8 cellular contexts compared by ENCODE assay signal in genomic region chr5:68264024-68264956, GRCh38. TPM values are rescaled to one million over a fixed set of nuclear protein-coding genes. Genes with fewer than 3 reads are reported as not detected.
DNase-seq lines count a peak whose midpoint lies in the region; ATAC-seq and TF ChIP-seq lines count a peak whose summit lies in the region.

No MANE protein-coding gene starts in this region.

- no peak overlapping the region for H3K4me3 Mint-ChIP-seq in stimulated activated naive CD8-positive, alpha-beta T cell treated with anti-CD3 and anti-CD28 coated beads, Interleukin-15, Interleukin-2, amounts not matched to agents 100 ng/mL and 50 ng/mL, for 24 hours
- H3K4me3 Mint-ChIP-seq in stimulated activated naive CD8-positive, alpha-beta T cell treated with anti-CD3 and anti-CD28 coated beads, Interleukin-15, amount 100 ng/mL, for 72 hours = no peak overlapping the region
- peak overlapping the region in 3 of 10 donors; percentile 62 to 69 (median 67) for H3K4me3 Mint-ChIP-seq in naive thymus-derived CD4-positive, alpha-beta T cell

- no peak for TF ChIP-seq CTCF in esophagus squamous epithelium (IDR thresholded peaks at IDR 0.05)

- no peak for ATAC-seq in stimulated activated naive CD8-positive, alpha-beta T cell treated with anti-CD3 and anti-CD28 coated beads, Interleukin-15, amount 100 ng/mL, for 72 hours
- no peak for ATAC-seq in naive thymus-derived CD4-positive, alpha-beta T cell
- no peak for ATAC-seq in GM18498 (IDR thresholded peaks at IDR 0.05; ENCODE audit: unreplicated experiment)

- peak overlapping the region; percentile 40 for H3K27ac Mint-ChIP-seq in stimulated activated naive CD8-positive, alpha-beta T cell treated with anti-CD3 and anti-CD28 coated beads, Interleukin-15, Interleukin-2, amounts not matched to agents 100 ng/mL and 50 ng/mL, for 24 hours
- H3K27ac Mint-ChIP-seq in stimulated activated naive CD8-positive, alpha-beta T cell treated with anti-CD3 and anti-CD28 coated beads, Interleukin-15, amount 100 ng/mL, for 72 hours = no peak overlapping the region
- peak overlapping the region in 8 of 9 donors; percentile 38 to 91 (median 84) for H3K27ac Mint-ChIP-seq in naive thymus-derived CD4-positive, alpha-beta T cell

- peak overlapping the region; percentile 33 to 76 (median 74) for H3K27ac ChIP-seq in esophagus squamous epithelium
- no peak overlapping the region for H3K27ac ChIP-seq in naive thymus-derived CD4-positive, alpha-beta T cell (ENCODE audit: low read depth, low read length)

- H3K27me3 ChIP-seq in esophagus squamous epithelium = no peaks in the 10 kb centered on the region
- no peaks in the 10 kb centered on the region for H3K27me3 ChIP-seq in naive thymus-derived CD4-positive, alpha-beta T cell (ENCODE audit: control insufficient read depth in 2 of 2, insufficient read depth in 2 of 2, low read length in 2 of 2)

- peaks cover 6% of the 10 kb centered on the region for H3K36me3 Mint-ChIP-seq in stimulated activated naive CD8-positive, alpha-beta T cell treated with anti-CD3 and anti-CD28 coated beads, Interleukin-15, Interleukin-2, amounts not matched to agents 100 ng/mL and 50 ng/mL, for 24 hours (ENCODE audit: low read depth)
- peaks cover 0 to 9% (median 8%) of the 10 kb centered on the region in 5 donors for H3K36me3 Mint-ChIP-seq in naive thymus-derived CD4-positive, alpha-beta T cell

- CTCF ChIA-PET in naive thymus-derived CD4-positive, alpha-beta T cell (lab: Charles Lee) = interaction anchor here (0.7 to 1.7 kb wide), 4 partner anchors 9 to 22 kb away, joined by 3 to 6 read pairs (median 4); no protein-coding TSS in a partner anchor

- no peaks in the 10 kb centered on the region for H3K36me3 ChIP-seq in esophagus squamous epithelium
- H3K36me3 ChIP-seq in naive thymus-derived CD4-positive, alpha-beta T cell (ENCODE audit: control insufficient read depth in 2 of 3, insufficient read depth in 3 of 3, low read length in 3 of 3) = no peaks in the 10 kb centered on the region

- intact Hi-C loops in esophagus squamous epithelium (cut with DNase I) = no loop called here
- intact Hi-C loops in naive thymus-derived CD4-positive, alpha-beta T cell (cut with micrococcal nuclease) = no loop called here

- POLR2A ChIA-PET in naive thymus-derived CD4-positive, alpha-beta T cell (lab: Charles Lee) = interaction anchor here (0.5 to 1.3 kb wide), 3 partner anchors 9 to 49 kb away, joined by 3 to 5 read pairs (median 3); partner anchors contain the start of gene PIK3R1

- H3K4me1 ChIP-seq in esophagus squamous epithelium = peaks cover 20 to 88% (median 39%) of the 10 kb centered on the region in 3 donors
- H3K4me1 ChIP-seq in naive thymus-derived CD4-positive, alpha-beta T cell (ENCODE audit: control insufficient read depth in 2 of 2, insufficient read depth in 2 of 2, low read length in 2 of 2) = peaks cover 59 to 82% of the 10 kb centered on the region in 2 donors

- H3K4me1 Mint-ChIP-seq in stimulated activated naive CD8-positive, alpha-beta T cell treated with anti-CD3 and anti-CD28 coated beads, Interleukin-15, Interleukin-2, amounts not matched to agents 100 ng/mL and 50 ng/mL, for 24 hours (ENCODE audit: low read depth) = peaks cover 91% of the 10 kb centered on the region
- peaks cover 72% of the 10 kb centered on the region for H3K4me1 Mint-ChIP-seq in stimulated activated naive CD8-positive, alpha-beta T cell treated with anti-CD3 and anti-CD28 coated beads, Interleukin-15, amount 100 ng/mL, for 72 hours
- peaks cover 42 to 92% (median 92%) of the 10 kb centered on the region in 7 donors for H3K4me1 Mint-ChIP-seq in naive thymus-derived CD4-positive, alpha-beta T cell

- 70 to 75% methylated on average over 7 to 10 of the region's 10 CpGs for WGBS in esophagus squamous epithelium, 2 donors

- H3K4me3 ChIP-seq in esophagus squamous epithelium = no peak overlapping the region
- H3K4me3 ChIP-seq in naive thymus-derived CD4-positive, alpha-beta T cell (ENCODE audit: low read length) = no peak overlapping the region

- no peaks in the 10 kb centered on the region for H3K27me3 Mint-ChIP-seq in stimulated activated naive CD8-positive, alpha-beta T cell treated with anti-CD3 and anti-CD28 coated beads, Interleukin-15, Interleukin-2, amounts not matched to agents 100 ng/mL and 50 ng/mL, for 24 hours
- no peaks in the 10 kb centered on the region for H3K27me3 Mint-ChIP-seq in stimulated activated naive CD8-positive, alpha-beta T cell treated with anti-CD3 and anti-CD28 coated beads, Interleukin-15, amount 100 ng/mL, for 72 hours
- H3K27me3 Mint-ChIP-seq in naive thymus-derived CD4-positive, alpha-beta T cell = no peaks in the 10 kb centered on the region

- no peak for DNase-seq in stimulated activated naive CD8-positive, alpha-beta T cell treated with anti-CD3 and anti-CD28 coated beads, Interleukin-15, amount 100 ng/mL, for 72 hours
- DNase-seq in esophagus squamous epithelium (lab: John Stamatoyannopoulos, UW) (no peak), hippocampal formation (lab: John Stamatoyannopoulos, UW) (no peak), SKM-1 (lab: John Stamatoyannopoulos, UW; ENCODE audit: unreplicated experiment) (no peak), NCI-H187 (lab: John Stamatoyannopoulos, UW) (no peak)
- DNase-seq in naive thymus-derived CD4-positive, alpha-beta T cell = no peak

- H3K9me3 ChIP-seq in esophagus squamous epithelium = no peaks in the 10 kb centered on the region
- no peaks in the 10 kb centered on the region for H3K9me3 ChIP-seq in naive thymus-derived CD4-positive, alpha-beta T cell (ENCODE audit: control insufficient read depth in 2 of 3, low read length in 3 of 3)

- no peaks in the 10 kb centered on the region for H3K9me3 Mint-ChIP-seq in stimulated activated naive CD8-positive, alpha-beta T cell treated with anti-CD3 and anti-CD28 coated beads, Interleukin-15, Interleukin-2, amounts not matched to agents 100 ng/mL and 50 ng/mL, for 24 hours
- H3K9me3 Mint-ChIP-seq in stimulated activated naive CD8-positive, alpha-beta T cell treated with anti-CD3 and anti-CD28 coated beads, Interleukin-15, amount 100 ng/mL, for 72 hours = no peaks in the 10 kb centered on the region
- no peaks in the 10 kb centered on the region for H3K9me3 Mint-ChIP-seq in naive thymus-derived CD4-positive, alpha-beta T cell

- TF ChIP-seq POLR2A in esophagus squamous epithelium (IDR thresholded peaks at IDR 0.05) = no peak

RNA-seq across cellular contexts. Expression of gene PIK3R1, which starts 48.7 kb away (rescaled TPM):
- total RNA-seq in esophagus squamous epithelium = 100 to 1,000 TPM in 1 of 4 donors, 10 to 100 TPM in 3; 15.9 to 114 (median 40.8) TPM
- 100 to 1,000 TPM in 4 of 5 experiments, 10 to 100 TPM in 1; 72.0 to 207 (median 131) TPM for total RNA-seq in naive thymus-derived CD4-positive, alpha-beta T cell
- 100 to 1,000 TPM in 1 of 2 donors, 10 to 100 TPM in 1; 85.1 to 110 TPM for polyA plus RNA-seq in naive thymus-derived CD4-positive, alpha-beta T cell

Comparison
In these comparisons a context has a peak if more than half of its experiments do, and no peak if none do; other contexts are left out.
1. H3K27ac Mint-ChIP-seq: peak in stimulated activated naive CD8-positive, alpha-beta T cell treated with anti-CD3 and anti-CD28 coated beads, Interleukin-15, Interleukin-2, amounts not matched to agents 100 ng/mL and 50 ng/mL, for 24 hours (single experiment) and naive thymus-derived CD4-positive, alpha-beta T cell (8 of 9); none in stimulated activated naive CD8-positive, alpha-beta T cell treated with anti-CD3 and anti-CD28 coated beads, Interleukin-15, amount 100 ng/mL, for 72 hours (0 of 2).